ENCODE assay signal across 21 cellular contexts in the genomic region with DNA sequence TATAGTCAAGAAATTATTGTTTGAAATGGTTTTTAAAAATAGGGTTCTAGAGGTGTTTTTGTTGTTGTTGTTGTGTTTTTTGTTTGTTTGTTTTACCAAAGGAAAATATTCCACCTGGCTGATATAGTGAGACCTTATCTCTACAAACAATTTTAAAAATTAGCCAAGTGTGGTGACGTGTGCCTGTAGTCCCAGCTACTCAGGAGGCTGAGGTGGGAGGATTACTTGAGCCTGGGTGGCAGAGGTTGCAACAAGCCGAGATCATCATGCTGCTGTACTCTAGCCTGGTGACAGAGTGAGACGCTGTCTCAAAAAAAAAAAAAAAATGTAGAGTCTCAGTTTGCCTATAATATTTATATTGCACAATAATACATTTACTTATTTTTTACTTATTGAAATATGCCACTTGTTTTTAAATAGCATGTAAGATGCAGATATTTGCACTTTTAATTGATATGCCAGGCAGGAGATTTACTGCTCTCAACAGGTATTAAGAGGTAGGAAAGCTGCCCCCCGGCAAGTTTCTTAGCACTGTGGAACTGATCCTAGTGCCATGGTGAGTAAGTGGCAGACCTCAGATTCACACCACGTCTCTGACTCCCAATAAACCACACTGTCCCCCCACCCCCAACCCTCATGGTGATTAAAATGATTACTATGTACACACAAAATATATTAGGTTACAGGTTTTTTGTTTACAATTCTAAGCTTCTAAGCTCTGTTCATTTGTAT.
DNase-seq lines count a peak whose midpoint lies in the region; ATAC-seq and TF ChIP-seq lines count a peak whose summit lies in the region.
"Had no signal": no experiment of that assay in that cellular context is flagged by ENCODE, and none has a peak within 500 bp of the region (broad histone marks: within the 10 kb centered on the region; RNA-seq: fewer than 3 reads in every experiment).

No MANE protein-coding gene starts in this region.

- H3K4me1 ChIP-seq in breast epithelium, result peaks cover 0 to 4% of the 10 kb centered on the region in 2 donors
- peaks cover 3% of the 10 kb centered on the region for H3K4me1 ChIP-seq in endodermal cell (ENCODE audit: control insufficient read depth, insufficient read depth, low read length)
- peaks cover 5% of the 10 kb centered on the region for H3K4me1 ChIP-seq in mesenchymal stem cell (ENCODE audit: control insufficient read depth, insufficient read depth, low read depth, low read length)

- H3K9ac ChIP-seq in endodermal cell (ENCODE audit: extremely low read depth, low read length, poor library complexity, severe bottlenecking) (no peak overlapping the region), mesenchymal stem cell (ENCODE audit: low read length) (no peak overlapping the region)

- H3K27ac ChIP-seq in breast epithelium (no peak overlapping the region), endodermal cell (ENCODE audit: low read depth, low read length) (no peak overlapping the region), mesenchymal stem cell (ENCODE audit: low read length, poor library complexity, severe bottlenecking) (no peak overlapping the region)

- H3K36me3 Mint-ChIP-seq in MCF 10A (ENCODE audit: insufficient read depth, unreplicated experiment), result peaks cover 6% of the 10 kb centered on the region
- peaks cover 10% of the 10 kb centered on the region for H3K36me3 Mint-ChIP-seq in endodermal cell (ENCODE audit: low read depth)
- H3K36me3 Mint-ChIP-seq in type B pancreatic cell, result peaks cover 21% of the 10 kb centered on the region
- H3K36me3 Mint-ChIP-seq: CD14-positive monocyte had no signal

- no peak for TF ChIP-seq POLR2A in breast epithelium (IDR thresholded peaks at IDR 0.05)

- peaks cover 38% of the 10 kb centered on the region for H3K4me1 Mint-ChIP-seq in MCF 10A (ENCODE audit: insufficient read depth, unreplicated experiment)
- H3K4me1 Mint-ChIP-seq in endodermal cell, result peaks cover 51% of the 10 kb centered on the region
- H3K4me1 Mint-ChIP-seq in type B pancreatic cell (ENCODE audit: unreplicated experiment), result peaks cover 71% of the 10 kb centered on the region
- H3K4me1 Mint-ChIP-seq: CD14-positive monocyte had no signal

- H3K9me3 ChIP-seq in breast epithelium, result no peaks in the 10 kb centered on the region
- H3K9me3 ChIP-seq in endodermal cell (ENCODE audit: control insufficient read depth, low read length), result no peaks in the 10 kb centered on the region
- no peaks in the 10 kb centered on the region for H3K9me3 ChIP-seq in mesenchymal stem cell (ENCODE audit: control insufficient read depth, low read length)
- H3K9me3 ChIP-seq: mucosa of descending colon had no signal

- POLR2A ChIA-PET in MCF 10A (lab: Yijun Ruan, JAX), result interaction anchor here (0.5 to 1.2 kb wide), 9 partner anchors 9 to 152 kb away, joined by 3 to 4 read pairs (median 3); no protein-coding TSS in a partner anchor

- no TSS peak for BruUV-seq in MCF 10A (replicated peaks; lab: Mats Ljungman, UMichigan)

- H3K4me3 Mint-ChIP-seq in MCF 10A (ENCODE audit: unreplicated experiment), result no peak overlapping the region
- H3K4me3 Mint-ChIP-seq in endodermal cell, result no peak overlapping the region
- H3K4me3 Mint-ChIP-seq in type B pancreatic cell, result no peak overlapping the region
- H3K4me3 Mint-ChIP-seq: CD14-positive monocyte, IgD-negative memory B cell had no signal

- H2BK15ac ChIP-seq in mesenchymal stem cell (ENCODE audit: low read depth, poor library complexity, severe bottlenecking), result no peak overlapping the region

- H3K4me3 ChIP-seq in breast epithelium (no peak overlapping the region), endodermal cell (ENCODE audit: low read length) (no peak overlapping the region), mesenchymal stem cell (ENCODE audit: insufficient read depth in 1 of 2, low read depth in 1 of 2, low read length in 2 of 2) (no peak overlapping the region)
- H3K4me3 ChIP-seq: mucosa of descending colon had no signal

- H2BK5ac ChIP-seq in mesenchymal stem cell (ENCODE audit: low read depth, low read length, poor library complexity, severe bottlenecking), result no peak overlapping the region

- peak overlapping the region; percentile 76 for H3K27ac Mint-ChIP-seq in MCF 10A (ENCODE audit: low read depth, unreplicated experiment)
- H3K27ac Mint-ChIP-seq in endodermal cell, result peak overlapping the region; percentile 48
- H3K27ac Mint-ChIP-seq in type B pancreatic cell, result peak overlapping the region; percentile 21
- H3K27ac Mint-ChIP-seq: IgD-negative memory B cell had no signal

- intact Hi-C loops in MCF 10A (cut with micrococcal nuclease), result no loop called here
- intact Hi-C loops in breast epithelium (cut with DNase I; ENCODE audit: low total_unique reads), result no loop called here

- no peak for ATAC-seq in GM19035 (IDR thresholded peaks at IDR 0.05; ENCODE audit: unreplicated experiment)
- ATAC-seq: left colon, mucosa of descending colon, sciatic nerve had no signal

- H2AK5ac ChIP-seq in mesenchymal stem cell (ENCODE audit: low read length, severe bottlenecking), result no peak overlapping the region

- H3K9me3 Mint-ChIP-seq in MCF 10A (ENCODE audit: unreplicated experiment) (no peaks in the 10 kb centered on the region), endodermal cell (no peaks in the 10 kb centered on the region), type B pancreatic cell (peaks cover 9% of the 10 kb centered on the region)

- H3K4me2 ChIP-seq in mesenchymal stem cell (ENCODE audit: low read length, poor library complexity, severe bottlenecking), result no peak overlapping the region

- no peak overlapping the region for H4K8ac ChIP-seq in mesenchymal stem cell (ENCODE audit: low read length)

- no peak overlapping the region for H2BK120ac ChIP-seq in mesenchymal stem cell (ENCODE audit: low read depth, low read length)

- H3K23ac ChIP-seq in mesenchymal stem cell (ENCODE audit: low read length in 2 of 2), result no peak overlapping the region

- H2AFZ ChIP-seq in mesenchymal stem cell (ENCODE audit: low read depth, low read length), result no peak overlapping the region

- H3K79me1 ChIP-seq in mesenchymal stem cell (replicated peaks; ENCODE audit: low read length, poor library complexity, severe bottlenecking), result peaks cover 24% of the 10 kb centered on the region

- H3K27me3 ChIP-seq in breast epithelium (no peaks in the 10 kb centered on the region), endodermal cell (ENCODE audit: control insufficient read depth, insufficient read depth, low read length, poor library complexity, severe bottlenecking) (no peaks in the 10 kb centered on the region), mesenchymal stem cell (ENCODE audit: control insufficient read depth in 1 of 2, insufficient read depth in 1 of 2, low read length in 2 of 2) (no peaks in the 10 kb centered on the region)

- 83 to 91% methylated on average over 1 to 3 of the region's 5 CpGs for WGBS in endodermal cell (ENCODE audit: insufficient coverage in 1 of 2, insufficient read length in 1 of 2), 2 experiments
- 63% methylated on average over 3 of the region's 5 CpGs for WGBS in mesenchymal stem cell

- H3K36me3 ChIP-seq in breast epithelium, result no peaks in the 10 kb centered on the region
- H3K36me3 ChIP-seq in endodermal cell (ENCODE audit: control insufficient read depth, insufficient read depth, low read length), result peaks cover 14% of the 10 kb centered on the region
- H3K36me3 ChIP-seq in mesenchymal stem cell (ENCODE audit: control insufficient read depth in 1 of 2, insufficient read depth in 2 of 2, low read depth in 1 of 2, low read length in 2 of 2), result no peaks in the 10 kb centered on the region

- H3K27me3 Mint-ChIP-seq in MCF 10A (ENCODE audit: insufficient read depth, unreplicated experiment) (no peaks in the 10 kb centered on the region), endodermal cell (ENCODE audit: insufficient read depth) (no peaks in the 10 kb centered on the region), type B pancreatic cell (no peaks in the 10 kb centered on the region)

- CTCF ChIA-PET in MCF 10A (lab: Yijun Ruan, JAX), result interaction anchor here (0.7 to 1.0 kb wide), 2 partner anchors 13 to 545 kb away, joined by 4 to 6 read pairs; no protein-coding TSS in a partner anchor

- no peak overlapping the region for H4K91ac ChIP-seq in mesenchymal stem cell (ENCODE audit: low read length)

- no peak overlapping the region for H3K14ac ChIP-seq in mesenchymal stem cell (ENCODE audit: low read length in 2 of 2)

- no peak overlapping the region for H3K18ac ChIP-seq in mesenchymal stem cell (ENCODE audit: low read depth in 1 of 2, low read length in 2 of 2)

- H2BK12ac ChIP-seq in mesenchymal stem cell (ENCODE audit: low read length in 2 of 2), result no peak overlapping the region

- DNase-seq in MCF 10A (ENCODE audit: unreplicated experiment) (no peak), breast epithelium (ENCODE audit: low spot score in 2 of 2) (no peak), NCI-H526 (lab: John Stamatoyannopoulos, UW) (peak; percentile 36 to 47), endodermal cell (no peak), type B pancreatic cell (ENCODE audit: extremely low spot score, unreplicated experiment) (no peak), OCI-M1 (lab: John Stamatoyannopoulos, UW) (no peak), mesenchymal stem cell (no peak)
- DNase-seq: activated CD4-positive, alpha-beta T cell treated with anti-CD3 and anti-CD28 coated beads for 48 hours; activated naive CD4-positive, alpha-beta T cell treated with Interleukin-2 at 50 U/mL for 16 hours; activated T-cell treated with anti-CD3 and anti-CD28 coated beads for 4 hours; aorta; DND-41; left colon; mucosa of descending colon; NCI-H510A treated with DMSO at 0.1 percent for 48 hours; nucleus accumbens; stimulated activated CD4-positive, alpha-beta T cell treated with anti-CD3 and anti-CD28 coated beads, Interleukin-1b, Interleukin-23, amount 100 ng/mL, for 48 hours had no signal

- TF ChIP-seq CTCF in MCF 10A (IDR thresholded peaks at IDR 0.05; ENCODE audit: unreplicated experiment) (no peak), breast epithelium (IDR thresholded peaks at IDR 0.05) (no peak), endodermal cell (conservative IDR thresholded peaks at IDR 0.05) (no peak), type B pancreatic cell (conservative IDR thresholded peaks at IDR 0.05) (no peak)

- H3K4ac ChIP-seq in mesenchymal stem cell (ENCODE audit: low read depth in 1 of 2, low read length in 2 of 2), result no peak overlapping the region

Comparison
In these comparisons a context has a peak if more than half of its experiments do, and no peak if none do; other contexts are left out.
1. DNase-seq: peak in NCI-H526 (2 of 2); none in MCF 10A (single experiment), breast epithelium (0 of 2), endodermal cell (single experiment), type B pancreatic cell (single experiment), OCI-M1 (single experiment) and mesenchymal stem cell (single experiment).
2. H3K27ac Mint-ChIP-seq: peak in every context shown above with its lines; median percentile 76 in MCF 10A; 48 in endodermal cell; 21 in type B pancreatic cell.